16 cellular contexts compared by ENCODE assay signal in genomic region chr6:16324622-16325225, GRCh38.
DNase-seq lines count a peak whose midpoint lies in the region; ATAC-seq and TF ChIP-seq lines count a peak whose summit lies in the region.
"Had no signal": no experiment of that assay in that cellular context is flagged by ENCODE, and none has a peak within 500 bp of the region (broad histone marks: within the 10 kb centered on the region; RNA-seq: fewer than 3 reads in every experiment).

No MANE protein-coding gene starts in this region.

- H3K36me3 ChIP-seq in PC-3 (ENCODE audit: low read depth, low read length) (no peaks in the 10 kb centered on the region; the same call in 1 of the 2 replicates), brain microvascular endothelial cell (replicated peaks) (peaks cover 15% of the 10 kb centered on the region)

- H3K9ac ChIP-seq in PC-3 (ENCODE audit: low read length), result no peak overlapping the region

- H3K4me3 Mint-ChIP-seq in nephron progenitor cell, result no peak overlapping the region
- H3K4me3 Mint-ChIP-seq: activated B cell treated with CpG ODN at 0.5 μM for 24 hours had no signal

- H3K4me1 ChIP-seq in PC-3 (ENCODE audit: insufficient read depth, low read length) (peaks cover 17% of the 10 kb centered on the region), foreskin keratinocyte (peaks cover 15% of the 10 kb centered on the region)

- POLR2A ChIA-PET in PC-3 (lab: Charles Lee; ENCODE audit: unreplicated experiment), result no interaction called here

- peaks cover 17% of the 10 kb centered on the region for H3K27me3 Mint-ChIP-seq in nephron progenitor cell (ENCODE audit: low read depth, poor library complexity)
- H3K27me3 Mint-ChIP-seq: activated B cell treated with CpG ODN at 0.5 μM for 24 hours had no signal

- H3K4me3 ChIP-seq in PC-3 (ENCODE audit: low read length), result no peak overlapping the region
- no peak overlapping the region for H3K4me3 ChIP-seq in brain microvascular endothelial cell (ENCODE audit: low read depth, low read length)
- H3K4me3 ChIP-seq: left ventricle myocardium inferior, smooth muscle cell had no signal

- H3K79me2 ChIP-seq in PC-3 (ENCODE audit: low read length), result no peaks in the 10 kb centered on the region

- peaks cover 18% of the 10 kb centered on the region for H3K36me3 Mint-ChIP-seq in nephron progenitor cell (ENCODE audit: low read depth)

- H3K27me3 ChIP-seq in PC-3 (ENCODE audit: low read length) (no peaks in the 10 kb centered on the region), brain microvascular endothelial cell (replicated peaks) (no peaks in the 10 kb centered on the region), foreskin keratinocyte (no peaks in the 10 kb centered on the region)

- peaks cover 53% of the 10 kb centered on the region for H3K4me1 Mint-ChIP-seq in nephron progenitor cell

- TF ChIP-seq CTCF in PC-3 (conservative IDR thresholded peaks at IDR 0.05; ENCODE audit: low read depth, low read length) (no peak), brain microvascular endothelial cell (IDR thresholded peaks at IDR 0.05; ENCODE audit: low read depth, low read length, missing control alignments) (no peak), nephron progenitor cell (IDR thresholded peaks at IDR 0.05) (no peak), foreskin keratinocyte (conservative IDR thresholded peaks at IDR 0.05) (no peak)

- H2AFZ ChIP-seq in PC-3 (ENCODE audit: low read length), result no peak overlapping the region

- intact Hi-C loops in PC-3 (cut with micrococcal nuclease), result no loop called here

- in situ Hi-C loops in brain microvascular endothelial cell (cut with HindIII; ENCODE audit: low pct_ligation_motif_present, low sequenced_read_pairs), result no loop called here

- H4K20me1 ChIP-seq in PC-3 (ENCODE audit: low read length), result no peaks in the 10 kb centered on the region

- CTCF ChIA-PET in PC-3 (lab: Charles Lee), result no interaction called here

- no peak for ATAC-seq in PC-3
- ATAC-seq in foreskin keratinocyte, result no peak

- no peak overlapping the region for H3K27ac ChIP-seq in PC-3 (ENCODE audit: low read length)
- no peak overlapping the region for H3K27ac ChIP-seq in brain microvascular endothelial cell
- H3K27ac ChIP-seq in foreskin keratinocyte, result no peak overlapping the region
- H3K27ac ChIP-seq: 22Rv1, epithelial cell of prostate had no signal

- DNase-seq in DMS53 (lab: John Stamatoyannopoulos, UW) (peak; percentile 8), DMS53 treated with DMSO at 0.1 percent for 48 hours (lab: John Stamatoyannopoulos, UW; ENCODE audit: unreplicated experiment) (no peak), PC-3 (peak; percentile 9), brain microvascular endothelial cell (peak; percentile 31), nephron progenitor cell (no peak), foreskin keratinocyte (no peak), DMS 273 (lab: John Stamatoyannopoulos, UW; ENCODE audit: unreplicated experiment) (no peak), LoVo (ENCODE audit: low spot score) (no peak)
- DNase-seq: activated B cell treated with CpG ODN at 0.5 μM for 24 hours; central memory CD4-positive, alpha-beta T cell; left ventricle myocardium inferior; NCI-H2171; substantia nigra had no signal

- no peaks in the 10 kb centered on the region for H3K9me2 ChIP-seq in PC-3 (replicated peaks; ENCODE audit: low read length)

- no peaks in the 10 kb centered on the region for H3F3A ChIP-seq in PC-3 (ENCODE audit: low read length, unreplicated experiment)

- peak overlapping the region; percentile 37 for H3K27ac Mint-ChIP-seq in nephron progenitor cell
- H3K27ac Mint-ChIP-seq: activated B cell treated with CpG ODN at 0.5 μM for 24 hours had no signal

- H3K4me2 ChIP-seq in PC-3 (ENCODE audit: low read length), result no peak overlapping the region
- H3K4me2 ChIP-seq: smooth muscle cell had no signal

- H3K9me3 Mint-ChIP-seq in nephron progenitor cell, result peaks cover 8% of the 10 kb centered on the region
- H3K9me3 Mint-ChIP-seq: activated B cell treated with CpG ODN at 0.5 μM for 24 hours had no signal

- no peaks in the 10 kb centered on the region for H3K9me3 ChIP-seq in PC-3 (ENCODE audit: low read length)
- H3K9me3 ChIP-seq: left ventricle myocardium inferior had no signal

- no TSS peak for BruUV-seq in PC-3 (replicated peaks; lab: Mats Ljungman, UMichigan)

Comparison
In these comparisons a context has a peak if more than half of its experiments do, and no peak if none do; other contexts are left out.
1. DNase-seq: peak in DMS53 (single experiment), PC-3 (single experiment) and brain microvascular endothelial cell (single experiment); none in DMS53 treated with DMSO at 0.1 percent for 48 hours (single experiment), nephron progenitor cell (single experiment), foreskin keratinocyte (0 of 2), DMS 273 (single experiment) and LoVo (single experiment).